Comparison of ENCODE assay signal across 25 cellular contexts in genomic region chr3:163185721-163186350, GRCh38.
"Had no signal": no experiment of that assay in that cellular context is flagged by ENCODE, and none has a peak within 500 bp of the region (broad histone marks: within the 10 kb centered on the region; RNA-seq: fewer than 3 reads in every experiment).

No MANE protein-coding gene starts in this region.

- H3K9me3 ChIP-seq: colonic mucosa, esophagus muscularis mucosa, esophagus squamous epithelium, gastrocnemius medialis, gastroesophageal sphincter, heart left ventricle, heart right ventricle had no signal

- H3K27ac ChIP-seq: colonic mucosa, coronary artery, dorsolateral prefrontal cortex, epithelial cell of prostate, esophagus muscularis mucosa, esophagus squamous epithelium, foreskin keratinocyte, gastrocnemius medialis, gastroesophageal sphincter, heart left ventricle, heart right ventricle, hepatocyte had no signal

- H3K4me1 ChIP-seq: colonic mucosa, esophagus muscularis mucosa, esophagus squamous epithelium, foreskin keratinocyte, gastrocnemius medialis, gastroesophageal sphincter, heart left ventricle, heart right ventricle had no signal

- H3K4me3 ChIP-seq: colonic mucosa, coronary artery, dorsolateral prefrontal cortex, esophagus muscularis mucosa, esophagus squamous epithelium, gastrocnemius medialis, gastroesophageal sphincter, heart left ventricle, heart right ventricle, hepatocyte had no signal

- H3K27me3 ChIP-seq: colonic mucosa, dorsolateral prefrontal cortex, esophagus muscularis mucosa, esophagus squamous epithelium, foreskin keratinocyte, gastrocnemius medialis, gastroesophageal sphincter, heart left ventricle, heart right ventricle, hepatocyte had no signal

- ATAC-seq: effector memory CD8-positive, alpha-beta T cell; esophagus mucosa; foreskin keratinocyte; gastrocnemius medialis; gastroesophageal sphincter; heart left ventricle; heart right ventricle had no signal

- DNase-seq: colonic mucosa; cortex of kidney; dermis blood vessel endothelial cell; dorsolateral prefrontal cortex; effector CD4-positive, alpha-beta T cell; effector CD8-positive, alpha-beta T cell; effector memory CD4-positive, alpha-beta T cell; effector memory CD8-positive, alpha-beta T cell; endodermal cell; erythroblast; esophagus squamous epithelium; foreskin fibroblast; foreskin keratinocyte; foreskin melanocyte; gastrocnemius medialis; glutamatergic neuron; head of caudate nucleus; heart left ventricle; heart right ventricle had no signal

- H3K36me3 ChIP-seq: colonic mucosa, esophagus muscularis mucosa, esophagus squamous epithelium, gastrocnemius medialis, gastroesophageal sphincter, heart left ventricle, heart right ventricle had no signal
